Comparison of ENCODE assay signal across 8 cellular contexts in genomic region chr18:35616664-35617423, GRCh38. TPM values are rescaled to one million over a fixed set of nuclear protein-coding genes. Genes with fewer than 3 reads are reported as not detected.
DNase-seq lines count a peak whose midpoint lies in the region; ATAC-seq and TF ChIP-seq lines count a peak whose summit lies in the region.

No MANE protein-coding gene starts in this region.

- ATAC-seq in GM18861 (IDR thresholded peaks at IDR 0.05; ENCODE audit: unreplicated experiment) (peak; percentile 97), HG02938 (IDR thresholded peaks at IDR 0.05; ENCODE audit: unreplicated experiment) (peak; percentile 99), gastroesophageal sphincter (peak; percentile 34), sciatic nerve (peak; percentile 71)

- WGBS in gastroesophageal sphincter (ENCODE audit: low coverage in 1 of 2), 2 donors: 54 to 59% methylated on average over 4 to 6 of the region's 6 CpGs

- no peaks in the 10 kb centered on the region for H3K9me3 ChIP-seq in OCI-LY1 (ENCODE audit: low read length)
- H3K9me3 ChIP-seq in gastroesophageal sphincter: no peaks in the 10 kb centered on the region
- no peaks in the 10 kb centered on the region for H3K9me3 ChIP-seq in HAP-1

- TF ChIP-seq POLR2A in gastroesophageal sphincter (IDR thresholded peaks at IDR 0.05): no peak

- H3K4me1 ChIP-seq in OCI-LY1 (ENCODE audit: insufficient read depth, low read length, severe bottlenecking) (peaks cover 50% of the 10 kb centered on the region), gastroesophageal sphincter (peaks cover 6 to 60% (median 20%) of the 10 kb centered on the region in 3 donors), HAP-1 (no peaks in the 10 kb centered on the region)

- peak overlapping the region; percentile 31; the same call in 1 of the 2 replicates for H3K9ac ChIP-seq in OCI-LY1 (ENCODE audit: low read length)

- peaks cover 13% of the 10 kb centered on the region for H3K79me2 ChIP-seq in OCI-LY1 (ENCODE audit: insufficient read depth, low read length)

- H3K36me3 ChIP-seq in OCI-LY1 (ENCODE audit: insufficient read depth, low read length) (no peaks in the 10 kb centered on the region), gastroesophageal sphincter (no peaks in the 10 kb centered on the region), HAP-1 (replicated peaks) (no peaks in the 10 kb centered on the region)

- no peak overlapping the region for H2AFZ ChIP-seq in OCI-LY1 (ENCODE audit: low read length)

- H3K27ac ChIP-seq in OCI-LY1 (ENCODE audit: low read depth, low read length, poor library complexity, severe bottlenecking) (peak overlapping the region; percentile 87), gastroesophageal sphincter (peak overlapping the region in 3 of 4 donors; percentile 20 to 41 (median 25))

- H3K27me3 ChIP-seq in OCI-LY1 (ENCODE audit: insufficient read depth, low read length) (no peaks in the 10 kb centered on the region), gastroesophageal sphincter (no peaks in the 10 kb centered on the region), HAP-1 (ENCODE audit: low read depth) (no peaks in the 10 kb centered on the region)

- peak overlapping the region; percentile 38 for H3K4me3 ChIP-seq in OCI-LY1 (ENCODE audit: low read depth, low read length, poor library complexity, severe bottlenecking)
- H3K4me3 ChIP-seq in gastroesophageal sphincter: no peak overlapping the region
- H3K4me3 ChIP-seq in HAP-1: no peak overlapping the region

- intact Hi-C loops in sciatic nerve (cut with DNase I): no loop called here

- TF ChIP-seq CTCF in OCI-LY1 (IDR thresholded peaks at IDR 0.05; ENCODE audit: low read length) (no peak), gastroesophageal sphincter (IDR thresholded peaks at IDR 0.05) (no peak)

- TF ChIP-seq EP300 in gastroesophageal sphincter (IDR thresholded peaks at IDR 0.05): no peak

- no peaks in the 10 kb centered on the region for H3K9me2 ChIP-seq in OCI-LY1 (ENCODE audit: low read depth, low read length)

- no peaks in the 10 kb centered on the region for H4K20me1 ChIP-seq in OCI-LY1 (ENCODE audit: insufficient read depth, low read length)

- DNase-seq in activated T-cell treated with anti-CD3 and anti-CD28 coated beads, Interleukin-2, amount 50 U/mL, for 1 hour: peak; percentile 51
- DNase-seq in sciatic nerve (ENCODE audit: low spot score) (no peak), HAP-1 (ENCODE audit: low spot score in 2 of 2) (no peak), NCI-H2029 (lab: John Stamatoyannopoulos, UW) (no peak)

- no peaks in the 10 kb centered on the region for H3F3A ChIP-seq in OCI-LY1 (ENCODE audit: insufficient read depth, low read length)

- in situ Hi-C loops in HAP-1 (cut with MboI; ENCODE audit: low sequenced_read_pairs): no loop called here

- peak overlapping the region; percentile 60 for H3K4me2 ChIP-seq in OCI-LY1 (ENCODE audit: low read length)

RNA-seq across cellular contexts. Expression of gene GALNT1, which starts 35.3 kb away (rescaled TPM):
- total RNA-seq in gastroesophageal sphincter (10 to 100 TPM; 38.7 to 52.1 (median 46.8) TPM), sciatic nerve (64.9 TPM)

Comparison
In these comparisons a context has a peak if more than half of its experiments do, and no peak if none do; other contexts are left out.
1. ATAC-seq: peak in every context shown above with its lines; median percentile 99 in HG02938; 97 in GM18861; 71 in sciatic nerve; 34 in gastroesophageal sphincter.